ENCODE assay signal across 8 cellular contexts in genomic region chr11:74989269-74989655, GRCh38. TPM values are rescaled to one million over a fixed set of nuclear protein-coding genes. Genes with fewer than 3 reads are reported as not detected.
DNase-seq lines count a peak whose midpoint lies in the region; ATAC-seq and TF ChIP-seq lines count a peak whose summit lies in the region.

No MANE protein-coding gene starts in this region.

- TF ChIP-seq CTCF in GM10266 (IDR thresholded peaks at IDR 0.05; ENCODE audit: control insufficient read depth, insufficient read depth, low read depth, missing control alignments) (no peak), WERI-Rb-1 (IDR thresholded peaks at IDR 0.05; ENCODE audit: low read depth, low read length) (no peak), smooth muscle cell (IDR thresholded peaks at IDR 0.05; ENCODE audit: borderline replicate concordance, insufficient read depth, poor library complexity, severe bottlenecking) (no peak)

- WGBS in right cardiac atrium = 5% methylated on average over 8 of the region's 8 CpGs
- 9% methylated on average over 8 of the region's 8 CpGs for WGBS in smooth muscle cell (ENCODE audit: low lambda C conversion rate)

- H3K9ac ChIP-seq in smooth muscle cell (ENCODE audit: low read depth) = peak overlapping the region; percentile 59

- H3K4me3 ChIP-seq in WERI-Rb-1 (ENCODE audit: low read depth, low read length) = peak overlapping the region; percentile 94
- H3K4me3 ChIP-seq in right cardiac atrium (ENCODE audit: low read length) = peak overlapping the region; percentile 82
- H3K4me3 ChIP-seq in smooth muscle cell = peak overlapping the region; percentile 87

- H3K27ac ChIP-seq in WERI-Rb-1 (peak overlapping the region; percentile 87), right cardiac atrium (ENCODE audit: low read length) (no peak overlapping the region), smooth muscle cell (ENCODE audit: low read depth) (peak overlapping the region; percentile 46)

- H3K4me1 ChIP-seq in right cardiac atrium (ENCODE audit: control insufficient read depth, insufficient read depth, low read length) (no peaks in the 10 kb centered on the region), smooth muscle cell (ENCODE audit: low read depth) (peaks cover 10% of the 10 kb centered on the region)

- intact Hi-C loops in right cardiac atrium (cut with DNase I) = no loop called here

- peaks cover 2% of the 10 kb centered on the region for H3F3A ChIP-seq in smooth muscle cell (ENCODE audit: low read depth)

- H2AFZ ChIP-seq in smooth muscle cell (ENCODE audit: low read depth) = peak overlapping the region; percentile 58

- H3K36me3 ChIP-seq in WERI-Rb-1 (peaks cover 10% of the 10 kb centered on the region), smooth muscle cell (ENCODE audit: low read depth) (no peaks in the 10 kb centered on the region)

- no peaks in the 10 kb centered on the region for H3K27me3 ChIP-seq in WERI-Rb-1 (ENCODE audit: insufficient read depth, low read depth, severe bottlenecking)
- no peaks in the 10 kb centered on the region for H3K27me3 ChIP-seq in right cardiac atrium (ENCODE audit: control insufficient read depth, insufficient read depth)
- H3K27me3 ChIP-seq in smooth muscle cell (ENCODE audit: low read depth) = no peaks in the 10 kb centered on the region

- DNase-seq in GM10266 (ENCODE audit: extremely low spot score) (peak; percentile 12), WERI-Rb-1 (no peak), right cardiac atrium (no peak), smooth muscle cell (lab: John Stamatoyannopoulos, UW; ENCODE audit: unreplicated experiment) (no peak), SKM-1 treated with dmso at 0.1 percent for 144 hours (lab: John Stamatoyannopoulos, UW; ENCODE audit: unreplicated experiment) (no peak), medulla oblongata (ENCODE audit: extremely low spot score) (no peak), NCI-H1105 (lab: John Stamatoyannopoulos, UW) (no peak)

- H3K9me3 ChIP-seq in WERI-Rb-1 (ENCODE audit: severe bottlenecking) (no peaks in the 10 kb centered on the region), right cardiac atrium (ENCODE audit: control insufficient read depth, low read length) (no peaks in the 10 kb centered on the region), smooth muscle cell (replicated peaks; ENCODE audit: low read depth) (no peaks in the 10 kb centered on the region)

- H3K79me2 ChIP-seq in smooth muscle cell (ENCODE audit: low read depth) = no peaks in the 10 kb centered on the region

- no peaks in the 10 kb centered on the region for H4K20me1 ChIP-seq in smooth muscle cell (ENCODE audit: low read depth)

- ATAC-seq in HG02852 (IDR thresholded peaks at IDR 0.05; ENCODE audit: unreplicated experiment) = peak; percentile 9
- no peak for ATAC-seq in right cardiac atrium

- peak overlapping the region; percentile 89 for H3K4me2 ChIP-seq in smooth muscle cell

RNA-seq across cellular contexts. Expression of gene NEU3, which starts 0.5 kb away (rescaled TPM):
- 1 to 10 TPM; 3.6 to 7.2 (median 4.9) TPM for total RNA-seq in right cardiac atrium
- polyA plus RNA-seq in right cardiac atrium = 5.2 TPM
- total RNA-seq in smooth muscle cell = 5.0 and 8.5 TPM in 2 replicates
- 2.1 and 3.9 TPM in 2 replicates for polyA plus RNA-seq in smooth muscle cell

RNA-seq across cellular contexts. Expression of gene SPCS2, which starts 40.2 kb away (rescaled TPM):
- 100 to 1,000 TPM in 3 of 4 donors, 10 to 100 TPM in 1; 91.5 to 127 (median 118) TPM for total RNA-seq in right cardiac atrium
- 125 TPM for polyA plus RNA-seq in right cardiac atrium
- total RNA-seq in smooth muscle cell = 49.9 and 55.3 TPM in 2 replicates
- polyA plus RNA-seq in smooth muscle cell = 325 and 345 TPM in 2 replicates

RNA-seq across cellular contexts. Expression of gene XRRA1, which starts 40.4 kb away (rescaled TPM):
- total RNA-seq in right cardiac atrium (10 to 100 TPM in 2 of 4 donors, 1 to 10 TPM in 2; 6.3 to 15.2 (median 11.3) TPM), smooth muscle cell (3.8 and 9.1 TPM in 2 replicates)
- polyA plus RNA-seq in right cardiac atrium (2.4 TPM), smooth muscle cell (7.3 and 9.4 TPM in 2 replicates)
